In the genomic region with DNA sequence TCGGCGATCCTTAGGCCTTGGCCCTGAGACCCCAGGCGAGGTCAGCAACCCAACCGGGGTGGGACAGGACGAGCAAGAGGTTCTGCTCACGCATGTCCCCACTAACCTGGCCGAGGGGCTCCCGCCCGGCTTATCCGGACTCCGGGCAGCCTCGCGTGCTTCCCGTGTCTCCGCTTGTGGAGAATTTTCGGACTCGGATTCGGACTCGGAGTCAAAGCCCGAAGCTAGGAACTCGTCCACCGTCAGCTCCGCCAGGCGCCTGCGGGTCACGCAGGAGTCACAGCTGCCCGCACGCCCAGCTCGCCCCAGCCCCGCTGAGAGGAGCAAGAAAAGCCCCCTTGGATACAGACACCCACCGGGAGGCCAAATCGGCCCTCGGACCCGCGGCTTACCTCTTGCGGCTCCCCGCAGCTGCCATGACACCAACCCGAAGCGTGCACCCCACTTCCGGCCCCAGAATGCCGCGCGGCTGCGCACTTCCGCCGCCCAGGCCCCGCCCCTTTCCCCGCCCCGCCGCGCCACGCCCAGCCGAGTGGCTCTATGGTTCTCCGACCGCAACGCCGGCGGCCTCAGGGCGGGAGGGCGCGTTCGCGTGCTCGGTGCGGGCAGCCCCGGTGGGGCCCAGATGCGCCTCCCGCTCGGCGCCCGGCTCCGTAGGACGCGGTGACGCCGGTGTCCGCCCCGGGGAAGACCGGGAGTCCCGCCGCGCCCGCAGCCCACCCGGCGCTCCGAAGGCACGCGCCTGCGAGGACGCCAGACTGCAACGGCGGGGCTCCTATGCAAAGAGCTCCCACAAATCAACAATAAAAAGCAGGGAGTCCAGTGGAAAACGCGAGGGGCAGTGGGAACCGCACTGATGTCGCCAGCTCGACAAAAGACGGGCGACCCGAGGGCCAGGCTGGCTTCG, we compare ENCODE assay signal across 1 cellular context.
A peak's percentile ranks its signal among the peaks of the same experiment; 100 is the strongest.
TF ChIP-seq lines count a peak whose summit lies in the region.

A gene (minus strand): TSS at position 434 of the 907 bp plus-strand sequence. CDS start 16 bp downstream, at position 418.

TF ChIP-seq in K562, 482 proteins besides CTCF, POLR2A, EP300 and RAD21 (continued from another document and continues in another):
- TF ChIP-seq, protein P1, sequence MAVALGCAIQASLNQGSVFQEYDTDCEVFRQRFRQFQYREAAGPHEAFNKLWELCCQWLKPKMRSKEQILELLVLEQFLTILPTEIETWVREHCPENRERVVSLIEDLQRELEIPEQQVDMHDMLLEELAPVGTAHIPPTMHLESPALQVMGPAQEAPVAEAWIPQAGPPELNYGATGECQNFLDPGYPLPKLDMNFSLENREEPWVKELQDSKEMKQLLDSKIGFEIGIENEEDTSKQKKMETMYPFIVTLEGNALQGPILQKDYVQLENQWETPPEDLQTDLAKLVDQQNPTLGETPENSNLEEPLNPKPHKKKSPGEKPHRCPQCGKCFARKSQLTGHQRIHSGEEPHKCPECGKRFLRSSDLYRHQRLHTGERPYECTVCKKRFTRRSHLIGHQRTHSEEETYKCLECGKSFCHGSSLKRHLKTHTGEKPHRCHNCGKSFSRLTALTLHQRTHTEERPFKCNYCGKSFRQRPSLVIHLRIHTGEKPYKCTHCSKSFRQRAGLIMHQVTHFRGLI (CRISPR knock-in tag; IDR thresholded peaks at IDR 0.05), result no peak
- TF ChIP-seq ZNF174 (CRISPR knock-in tag; IDR thresholded peaks at IDR 0.05) (no peak), POLR2G (IDR thresholded peaks at IDR 0.05; ENCODE audit: low read depth, low read length) (peak; percentile 88), HDAC1 (IDR thresholded peaks at IDR 0.05) (peak in 1 of 2 experiments; percentile 98; a peak in 3 of 4 replicates), EWSR1 (IDR thresholded peaks at IDR 0.05; ENCODE audit: borderline replicate concordance, low read depth, partially characterized antibody) (no peak), OTX1 (CRISPR knock-in tag; IDR thresholded peaks at IDR 0.05) (0 out of 2 replicates have a peak, but pooled peaks have one; percentile 8), NFYB (IDR thresholded peaks at IDR 0.05; ENCODE audit: extremely low read depth, insufficient read length) (no peak), ZSCAN32 (CRISPR knock-in tag; IDR thresholded peaks at IDR 0.05) (no peak), CBX3 (IDR thresholded peaks at IDR 0.05; ENCODE audit: borderline replicate concordance in 1 of 2, low read length in 2 of 2) (no peak), XRCC3 (IDR thresholded peaks at IDR 0.05) (no peak), BCL6 (CRISPR knock-in tag; IDR thresholded peaks at IDR 0.05) (no peak), NFE2 (IDR thresholded peaks at IDR 0.05; ENCODE audit: low read depth) (no peak), TAF15 (IDR thresholded peaks at IDR 0.05; ENCODE audit: low read depth, low read length) (no peak), ZNF253 (CRISPR knock-in tag; conservative IDR thresholded peaks at IDR 0.05) (no peak), TBP (optimal IDR thresholded peaks at IDR 0.05; ENCODE audit: low read depth, low read length) (peak; percentile 74), CSDE1 (IDR thresholded peaks at IDR 0.05) (no peak), RFX7 (CRISPR knock-in tag; IDR thresholded peaks at IDR 0.05) (no peak), CBX8 (IDR thresholded peaks at IDR 0.05; ENCODE audit: borderline replicate concordance, extremely low read depth, low read depth, low read length, poor library complexity, severe bottlenecking) (no peak), EZH2 (IDR thresholded peaks at IDR 0.05; ENCODE audit: borderline replicate concordance, low read depth, low read length) (no peak), SRSF1 (IDR thresholded peaks at IDR 0.05; ENCODE audit: low read depth, low read length) (0 out of 2 replicates have a peak, but pooled peaks have one; percentile 52), ZNF165 (CRISPR knock-in tag; IDR thresholded peaks at IDR 0.05; ENCODE audit: borderline replicate concordance) (peak; percentile 34; the same call in 1 of the 2 replicates)
- TF ChIP-seq, protein P2, sequence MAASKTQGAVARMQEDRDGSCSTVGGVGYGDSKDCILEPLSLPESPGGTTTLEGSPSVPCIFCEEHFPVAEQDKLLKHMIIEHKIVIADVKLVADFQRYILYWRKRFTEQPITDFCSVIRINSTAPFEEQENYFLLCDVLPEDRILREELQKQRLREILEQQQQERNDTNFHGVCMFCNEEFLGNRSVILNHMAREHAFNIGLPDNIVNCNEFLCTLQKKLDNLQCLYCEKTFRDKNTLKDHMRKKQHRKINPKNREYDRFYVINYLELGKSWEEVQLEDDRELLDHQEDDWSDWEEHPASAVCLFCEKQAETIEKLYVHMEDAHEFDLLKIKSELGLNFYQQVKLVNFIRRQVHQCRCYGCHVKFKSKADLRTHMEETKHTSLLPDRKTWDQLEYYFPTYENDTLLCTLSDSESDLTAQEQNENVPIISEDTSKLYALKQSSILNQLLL (CRISPR knock-in tag; IDR thresholded peaks at IDR 0.05; ENCODE audit: borderline replicate concordance), result no peak
- TF ChIP-seq, protein P3, sequence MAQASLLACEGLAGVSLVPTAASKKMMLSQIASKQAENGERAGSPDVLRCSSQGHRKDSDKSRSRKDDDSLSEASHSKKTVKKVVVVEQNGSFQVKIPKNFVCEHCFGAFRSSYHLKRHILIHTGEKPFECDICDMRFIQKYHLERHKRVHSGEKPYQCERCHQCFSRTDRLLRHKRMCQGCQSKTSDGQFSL (CRISPR knock-in tag; IDR thresholded peaks at IDR 0.05), result no peak
- TF ChIP-seq, protein P3 (tag; IDR thresholded peaks at IDR 0.05), result no peak
- TF ChIP-seq, protein P4, sequence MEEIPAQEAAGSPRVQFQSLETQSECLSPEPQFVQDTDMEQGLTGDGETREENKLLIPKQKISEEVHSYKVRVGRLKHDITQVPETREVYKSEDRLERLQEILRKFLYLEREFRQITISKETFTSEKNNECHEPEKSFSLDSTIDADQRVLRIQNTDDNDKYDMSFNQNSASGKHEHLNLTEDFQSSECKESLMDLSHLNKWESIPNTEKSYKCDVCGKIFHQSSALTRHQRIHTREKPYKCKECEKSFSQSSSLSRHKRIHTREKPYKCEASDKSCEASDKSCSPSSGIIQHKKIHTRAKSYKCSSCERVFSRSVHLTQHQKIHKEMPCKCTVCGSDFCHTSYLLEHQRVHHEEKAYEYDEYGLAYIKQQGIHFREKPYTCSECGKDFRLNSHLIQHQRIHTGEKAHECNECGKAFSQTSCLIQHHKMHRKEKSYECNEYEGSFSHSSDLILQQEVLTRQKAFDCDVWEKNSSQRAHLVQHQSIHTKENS (CRISPR knock-in tag; IDR thresholded peaks at IDR 0.05), result no peak
- TF ChIP-seq, protein P5, sequence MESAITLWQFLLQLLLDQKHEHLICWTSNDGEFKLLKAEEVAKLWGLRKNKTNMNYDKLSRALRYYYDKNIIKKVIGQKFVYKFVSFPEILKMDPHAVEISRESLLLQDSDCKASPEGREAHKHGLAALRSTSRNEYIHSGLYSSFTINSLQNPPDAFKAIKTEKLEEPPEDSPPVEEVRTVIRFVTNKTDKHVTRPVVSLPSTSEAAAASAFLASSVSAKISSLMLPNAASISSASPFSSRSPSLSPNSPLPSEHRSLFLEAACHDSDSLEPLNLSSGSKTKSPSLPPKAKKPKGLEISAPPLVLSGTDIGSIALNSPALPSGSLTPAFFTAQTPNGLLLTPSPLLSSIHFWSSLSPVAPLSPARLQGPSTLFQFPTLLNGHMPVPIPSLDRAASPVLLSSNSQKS (CRISPR knock-in tag; IDR thresholded peaks at IDR 0.05), result no peak
- TF ChIP-seq, protein P6, sequence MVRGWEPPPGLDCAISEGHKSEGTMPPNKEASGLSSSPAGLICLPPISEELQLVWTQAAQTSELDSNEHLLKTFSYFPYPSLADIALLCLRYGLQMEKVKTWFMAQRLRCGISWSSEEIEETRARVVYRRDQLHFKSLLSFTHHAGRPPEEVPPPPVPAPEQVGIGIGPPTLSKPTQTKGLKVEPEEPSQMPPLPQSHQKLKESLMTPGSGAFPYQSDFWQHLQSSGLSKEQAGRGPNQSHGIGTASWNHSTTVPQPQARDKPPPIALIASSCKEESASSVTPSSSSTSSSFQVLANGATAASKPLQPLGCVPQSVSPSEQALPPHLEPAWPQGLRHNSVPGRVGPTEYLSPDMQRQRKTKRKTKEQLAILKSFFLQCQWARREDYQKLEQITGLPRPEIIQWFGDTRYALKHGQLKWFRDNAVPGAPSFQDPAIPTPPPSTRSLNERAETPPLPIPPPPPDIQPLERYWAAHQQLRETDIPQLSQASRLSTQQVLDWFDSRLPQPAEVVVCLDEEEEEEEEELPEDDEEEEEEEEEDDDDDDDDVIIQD (CRISPR knock-in tag; IDR thresholded peaks at IDR 0.05), result no peak
- TF ChIP-seq, protein P7, sequence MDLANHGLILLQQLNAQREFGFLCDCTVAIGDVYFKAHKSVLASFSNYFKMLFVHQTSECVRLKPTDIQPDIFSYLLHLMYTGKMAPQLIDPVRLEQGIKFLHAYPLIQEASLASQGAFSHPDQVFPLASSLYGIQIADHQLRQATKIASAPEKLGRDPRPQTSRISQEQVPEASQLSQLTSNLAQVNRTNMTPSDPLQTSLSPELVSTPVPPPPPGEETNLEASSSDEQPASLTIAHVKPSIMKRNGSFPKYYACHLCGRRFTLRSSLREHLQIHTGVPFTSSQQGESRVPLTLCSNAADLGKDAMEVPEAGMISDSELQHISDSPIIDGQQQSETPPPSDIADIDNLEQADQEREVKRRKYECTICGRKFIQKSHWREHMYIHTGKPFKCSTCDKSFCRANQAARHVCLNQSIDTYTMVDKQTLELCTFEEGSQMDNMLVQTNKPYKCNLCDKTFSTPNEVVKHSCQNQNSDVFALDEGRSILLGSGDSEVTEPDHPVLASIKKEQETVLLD (IDR thresholded peaks at IDR 0.05), result no peak
- TF ChIP-seq, protein P8, sequence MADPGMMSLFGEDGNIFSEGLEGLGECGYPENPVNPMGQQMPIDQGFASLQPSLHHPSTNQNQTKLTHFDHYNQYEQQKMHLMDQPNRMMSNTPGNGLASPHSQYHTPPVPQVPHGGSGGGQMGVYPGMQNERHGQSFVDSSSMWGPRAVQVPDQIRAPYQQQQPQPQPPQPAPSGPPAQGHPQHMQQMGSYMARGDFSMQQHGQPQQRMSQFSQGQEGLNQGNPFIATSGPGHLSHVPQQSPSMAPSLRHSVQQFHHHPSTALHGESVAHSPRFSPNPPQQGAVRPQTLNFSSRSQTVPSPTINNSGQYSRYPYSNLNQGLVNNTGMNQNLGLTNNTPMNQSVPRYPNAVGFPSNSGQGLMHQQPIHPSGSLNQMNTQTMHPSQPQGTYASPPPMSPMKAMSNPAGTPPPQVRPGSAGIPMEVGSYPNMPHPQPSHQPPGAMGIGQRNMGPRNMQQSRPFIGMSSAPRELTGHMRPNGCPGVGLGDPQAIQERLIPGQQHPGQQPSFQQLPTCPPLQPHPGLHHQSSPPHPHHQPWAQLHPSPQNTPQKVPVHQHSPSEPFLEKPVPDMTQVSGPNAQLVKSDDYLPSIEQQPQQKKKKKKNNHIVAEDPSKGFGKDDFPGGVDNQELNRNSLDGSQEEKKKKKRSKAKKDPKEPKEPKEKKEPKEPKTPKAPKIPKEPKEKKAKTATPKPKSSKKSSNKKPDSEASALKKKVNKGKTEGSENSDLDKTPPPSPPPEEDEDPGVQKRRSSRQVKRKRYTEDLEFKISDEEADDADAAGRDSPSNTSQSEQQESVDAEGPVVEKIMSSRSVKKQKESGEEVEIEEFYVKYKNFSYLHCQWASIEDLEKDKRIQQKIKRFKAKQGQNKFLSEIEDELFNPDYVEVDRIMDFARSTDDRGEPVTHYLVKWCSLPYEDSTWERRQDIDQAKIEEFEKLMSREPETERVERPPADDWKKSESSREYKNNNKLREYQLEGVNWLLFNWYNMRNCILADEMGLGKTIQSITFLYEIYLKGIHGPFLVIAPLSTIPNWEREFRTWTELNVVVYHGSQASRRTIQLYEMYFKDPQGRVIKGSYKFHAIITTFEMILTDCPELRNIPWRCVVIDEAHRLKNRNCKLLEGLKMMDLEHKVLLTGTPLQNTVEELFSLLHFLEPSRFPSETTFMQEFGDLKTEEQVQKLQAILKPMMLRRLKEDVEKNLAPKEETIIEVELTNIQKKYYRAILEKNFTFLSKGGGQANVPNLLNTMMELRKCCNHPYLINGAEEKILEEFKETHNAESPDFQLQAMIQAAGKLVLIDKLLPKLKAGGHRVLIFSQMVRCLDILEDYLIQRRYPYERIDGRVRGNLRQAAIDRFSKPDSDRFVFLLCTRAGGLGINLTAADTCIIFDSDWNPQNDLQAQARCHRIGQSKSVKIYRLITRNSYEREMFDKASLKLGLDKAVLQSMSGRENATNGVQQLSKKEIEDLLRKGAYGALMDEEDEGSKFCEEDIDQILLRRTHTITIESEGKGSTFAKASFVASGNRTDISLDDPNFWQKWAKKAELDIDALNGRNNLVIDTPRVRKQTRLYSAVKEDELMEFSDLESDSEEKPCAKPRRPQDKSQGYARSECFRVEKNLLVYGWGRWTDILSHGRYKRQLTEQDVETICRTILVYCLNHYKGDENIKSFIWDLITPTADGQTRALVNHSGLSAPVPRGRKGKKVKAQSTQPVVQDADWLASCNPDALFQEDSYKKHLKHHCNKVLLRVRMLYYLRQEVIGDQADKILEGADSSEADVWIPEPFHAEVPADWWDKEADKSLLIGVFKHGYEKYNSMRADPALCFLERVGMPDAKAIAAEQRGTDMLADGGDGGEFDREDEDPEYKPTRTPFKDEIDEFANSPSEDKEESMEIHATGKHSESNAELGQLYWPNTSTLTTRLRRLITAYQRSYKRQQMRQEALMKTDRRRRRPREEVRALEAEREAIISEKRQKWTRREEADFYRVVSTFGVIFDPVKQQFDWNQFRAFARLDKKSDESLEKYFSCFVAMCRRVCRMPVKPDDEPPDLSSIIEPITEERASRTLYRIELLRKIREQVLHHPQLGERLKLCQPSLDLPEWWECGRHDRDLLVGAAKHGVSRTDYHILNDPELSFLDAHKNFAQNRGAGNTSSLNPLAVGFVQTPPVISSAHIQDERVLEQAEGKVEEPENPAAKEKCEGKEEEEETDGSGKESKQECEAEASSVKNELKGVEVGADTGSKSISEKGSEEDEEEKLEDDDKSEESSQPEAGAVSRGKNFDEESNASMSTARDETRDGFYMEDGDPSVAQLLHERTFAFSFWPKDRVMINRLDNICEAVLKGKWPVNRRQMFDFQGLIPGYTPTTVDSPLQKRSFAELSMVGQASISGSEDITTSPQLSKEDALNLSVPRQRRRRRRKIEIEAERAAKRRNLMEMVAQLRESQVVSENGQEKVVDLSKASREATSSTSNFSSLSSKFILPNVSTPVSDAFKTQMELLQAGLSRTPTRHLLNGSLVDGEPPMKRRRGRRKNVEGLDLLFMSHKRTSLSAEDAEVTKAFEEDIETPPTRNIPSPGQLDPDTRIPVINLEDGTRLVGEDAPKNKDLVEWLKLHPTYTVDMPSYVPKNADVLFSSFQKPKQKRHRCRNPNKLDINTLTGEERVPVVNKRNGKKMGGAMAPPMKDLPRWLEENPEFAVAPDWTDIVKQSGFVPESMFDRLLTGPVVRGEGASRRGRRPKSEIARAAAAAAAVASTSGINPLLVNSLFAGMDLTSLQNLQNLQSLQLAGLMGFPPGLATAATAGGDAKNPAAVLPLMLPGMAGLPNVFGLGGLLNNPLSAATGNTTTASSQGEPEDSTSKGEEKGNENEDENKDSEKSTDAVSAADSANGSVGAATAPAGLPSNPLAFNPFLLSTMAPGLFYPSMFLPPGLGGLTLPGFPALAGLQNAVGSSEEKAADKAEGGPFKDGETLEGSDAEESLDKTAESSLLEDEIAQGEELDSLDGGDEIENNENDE (IDR thresholded peaks at IDR 0.05; ENCODE audit: low read depth, low read length), result no peak
- TF ChIP-seq, protein P9, sequence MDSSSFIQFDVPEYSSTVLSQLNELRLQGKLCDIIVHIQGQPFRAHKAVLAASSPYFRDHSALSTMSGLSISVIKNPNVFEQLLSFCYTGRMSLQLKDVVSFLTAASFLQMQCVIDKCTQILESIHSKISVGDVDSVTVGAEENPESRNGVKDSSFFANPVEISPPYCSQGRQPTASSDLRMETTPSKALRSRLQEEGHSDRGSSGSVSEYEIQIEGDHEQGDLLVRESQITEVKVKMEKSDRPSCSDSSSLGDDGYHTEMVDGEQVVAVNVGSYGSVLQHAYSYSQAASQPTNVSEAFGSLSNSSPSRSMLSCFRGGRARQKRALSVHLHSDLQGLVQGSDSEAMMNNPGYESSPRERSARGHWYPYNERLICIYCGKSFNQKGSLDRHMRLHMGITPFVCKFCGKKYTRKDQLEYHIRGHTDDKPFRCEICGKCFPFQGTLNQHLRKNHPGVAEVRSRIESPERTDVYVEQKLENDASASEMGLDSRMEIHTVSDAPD (CRISPR knock-in tag; IDR thresholded peaks at IDR 0.05), result no peak
